17 cellular contexts compared by ENCODE assay signal in the genomic region with DNA sequence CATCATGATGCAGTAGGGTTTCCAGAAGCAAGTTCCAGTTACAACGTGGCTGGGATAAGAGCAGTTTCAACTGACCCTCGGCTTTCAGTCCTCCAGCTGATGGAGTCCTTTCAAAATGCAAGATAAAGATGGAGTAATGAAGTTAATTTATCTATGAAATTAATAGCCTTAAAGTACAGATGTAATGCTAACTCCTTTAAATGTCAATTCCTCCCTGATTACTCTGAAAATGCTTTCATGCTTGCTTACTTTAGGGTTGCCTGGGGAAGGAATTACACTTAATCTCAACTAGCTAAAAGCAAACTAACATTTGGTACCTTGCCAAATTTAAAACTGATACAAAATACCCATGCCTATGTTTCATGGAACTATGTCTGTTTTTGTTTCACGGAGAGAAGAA.
"Had no signal": no experiment of that assay in that cellular context is flagged by ENCODE, and none has a peak within 500 bp of the region (broad histone marks: within the 10 kb centered on the region; RNA-seq: fewer than 3 reads in every experiment).

No MANE protein-coding gene starts in this region.

- H3K27me3 ChIP-seq: tibial nerve, uterus had no signal

- H3K27ac ChIP-seq: prostate gland, tibial nerve, uterus had no signal

- H3K4me3 ChIP-seq: prostate gland, tibial nerve, uterus had no signal

- DNase-seq: activated CD4-positive, alpha-beta memory T cell treated with anti-CD3 and anti-CD28 coated beads, Interleukin-2, amount 10 ng/mL, durations not matched to agents 7 days and 5 days; activated CD4-positive, alpha-beta T cell treated with anti-CD3 and anti-CD28 coated beads for 48 hours; activated CD4-positive, CD25-positive, alpha-beta regulatory T cell; activated naive CD4-positive, alpha-beta T cell treated with Interleukin-2 at 50 U/mL for 16 hours; activated naive CD8-positive, alpha-beta T cell treated with anti-CD3 and anti-CD28 coated beads, Interleukin-2, amount 10 ng/mL, durations not matched to agents 7 days and 5 days; activated T-cell treated with anti-CD3 and anti-CD28 coated beads, Interleukin-2, amount 50 U/mL, for 1 hour; caudate nucleus; kidney glomerular epithelial cell; left ventricle myocardium superior; naive B cell; right cardiac atrium; stimulated activated CD4-positive, alpha-beta T cell treated with anti-CD3 and anti-CD28 coated beads, Interleukin-2, amount 100 ng/mL, for 24 hours; stimulated activated naive CD8-positive, alpha-beta T cell treated with anti-CD3 and anti-CD28 coated beads, Interleukin-15, Interleukin-2, amounts not matched to agents 100 U/mL and 50 U/mL, for 24 hours; T1000; uterus had no signal

- H3K9me3 ChIP-seq: prostate gland, uterus had no signal

- H3K36me3 ChIP-seq: prostate gland, uterus had no signal

- H3K4me1 ChIP-seq: prostate gland, tibial nerve, uterus had no signal
